In genomic region chr11:12997168-12997567, GRCh38 we compare ENCODE assay signal across 1 cellular context.
A peak's percentile ranks its signal among the peaks of the same experiment; 100 is the strongest.
TF ChIP-seq lines count a peak whose summit lies in the region.

No MANE protein-coding gene starts in this region.

TF ChIP-seq in HepG2, 621 proteins besides CTCF, POLR2A, EP300 and RAD21 (continued from another document):
- TF ChIP-seq STAT6 (CRISPR knock-in tag; IDR thresholded peaks at IDR 0.05; ENCODE audit: borderline replicate concordance): no peak
- TF ChIP-seq PRPF4 (IDR thresholded peaks at IDR 0.05; ENCODE audit: low read depth, low read length, poor library complexity, severe bottlenecking): no peak
- no peak for TF ChIP-seq ZNF512 (CRISPR knock-in tag; IDR thresholded peaks at IDR 0.05)
- TF ChIP-seq SOX6 (IDR thresholded peaks at IDR 0.05): no peak
- TF ChIP-seq SOX6 (CRISPR knock-in tag; IDR thresholded peaks at IDR 0.05): 0 out of 2 replicates have a peak, but pooled peaks have one; percentile 17
- 0 out of 2 replicates have a peak, but pooled peaks have one; percentile 32 for TF ChIP-seq ZNF205 (CRISPR knock-in tag; IDR thresholded peaks at IDR 0.05)
- no peak for TF ChIP-seq ZNF124 (CRISPR knock-in tag; IDR thresholded peaks at IDR 0.05)
- TF ChIP-seq MEIS2 (CRISPR knock-in tag; IDR thresholded peaks at IDR 0.05): no peak
- TF ChIP-seq ZNF350 (CRISPR knock-in tag; IDR thresholded peaks at IDR 0.05; ENCODE audit: borderline replicate concordance, low read depth): no peak
- TF ChIP-seq MEIS1 (CRISPR knock-in tag; IDR thresholded peaks at IDR 0.05; ENCODE audit: borderline replicate concordance): no peak
- TF ChIP-seq KDM3A (CRISPR knock-in tag; IDR thresholded peaks at IDR 0.05; ENCODE audit: low read depth): no peak
- TF ChIP-seq FOXP4 (CRISPR knock-in tag; IDR thresholded peaks at IDR 0.05): 0 out of 2 replicates have a peak, but pooled peaks have one; percentile 33
